1 cellular context compared by ENCODE assay signal in the genomic region with DNA sequence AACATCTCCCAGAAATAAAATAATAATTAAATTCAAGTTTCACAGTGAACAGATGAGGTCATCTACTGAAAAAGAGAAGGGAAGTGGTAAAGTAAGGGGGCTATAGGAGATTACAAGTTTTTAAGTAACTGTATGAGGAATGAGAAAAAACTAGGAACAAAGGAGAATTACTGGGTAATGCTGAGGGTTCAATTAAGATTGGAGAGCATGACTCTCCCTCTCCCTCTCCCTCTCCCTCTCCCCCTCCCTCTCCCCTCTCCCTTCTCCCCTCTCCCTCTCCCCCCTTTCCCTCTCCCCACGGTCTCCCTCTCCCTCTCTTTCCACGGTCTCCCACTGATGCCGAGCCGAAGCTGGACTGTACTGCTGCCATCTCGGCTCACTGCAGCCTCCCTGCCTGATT.
TF ChIP-seq lines count a peak whose summit lies in the region.

No MANE protein-coding gene starts in this region.

TF ChIP-seq in HEK293, 187 proteins besides CTCF, POLR2A, EP300 and RAD21:
- TF ChIP-seq, protein P1, sequence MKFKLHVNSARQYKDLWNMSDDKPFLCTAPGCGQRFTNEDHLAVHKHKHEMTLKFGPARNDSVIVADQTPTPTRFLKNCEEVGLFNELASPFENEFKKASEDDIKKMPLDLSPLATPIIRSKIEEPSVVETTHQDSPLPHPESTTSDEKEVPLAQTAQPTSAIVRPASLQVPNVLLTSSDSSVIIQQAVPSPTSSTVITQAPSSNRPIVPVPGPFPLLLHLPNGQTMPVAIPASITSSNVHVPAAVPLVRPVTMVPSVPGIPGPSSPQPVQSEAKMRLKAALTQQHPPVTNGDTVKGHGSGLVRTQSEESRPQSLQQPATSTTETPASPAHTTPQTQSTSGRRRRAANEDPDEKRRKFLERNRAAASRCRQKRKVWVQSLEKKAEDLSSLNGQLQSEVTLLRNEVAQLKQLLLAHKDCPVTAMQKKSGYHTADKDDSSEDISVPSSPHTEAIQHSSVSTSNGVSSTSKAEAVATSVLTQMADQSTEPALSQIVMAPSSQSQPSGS (tag by site-specific recombination; IDR thresholded peaks at IDR 0.05; ENCODE audit: low read depth) = peak; percentile 40; the same call in 1 of the 2 replicates
